1 cellular context compared by ENCODE assay signal in the genomic region with DNA sequence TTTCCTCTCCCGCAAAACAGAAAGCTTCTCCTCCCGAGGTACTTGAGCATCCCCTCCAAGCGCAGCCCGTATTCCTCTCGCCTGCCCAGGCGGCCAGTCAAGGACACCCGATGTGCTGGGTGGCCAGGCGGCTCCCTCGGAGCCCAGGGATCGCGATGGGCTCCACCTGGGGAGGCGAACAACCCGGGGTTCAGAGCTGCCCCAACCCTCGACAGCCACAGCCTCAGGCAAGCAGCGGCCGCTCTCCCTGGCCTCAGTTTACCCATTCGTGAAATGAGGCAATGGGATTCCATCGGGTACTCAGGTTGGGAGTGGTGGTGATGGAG.
TF ChIP-seq lines count a peak whose summit lies in the region.

No MANE protein-coding gene starts in this region.

TF ChIP-seq in GM23338, 12 proteins besides CTCF, POLR2A, EP300 and RAD21 (continued from another document):
- no peak for TF ChIP-seq STAT1 (IDR thresholded peaks at IDR 0.05; ENCODE audit: unreplicated experiment)
